In genomic region chr3:403826-404225, GRCh38 we compare ENCODE assay signal across 11 cellular contexts.
"Had no signal": no experiment of that assay in that cellular context is flagged by ENCODE, and none has a peak within 500 bp of the region (broad histone marks: within the 10 kb centered on the region; RNA-seq: fewer than 3 reads in every experiment).

No MANE protein-coding gene starts in this region.

- H3K9me3 ChIP-seq: HAP-1 had no signal

- H3K4me2 ChIP-seq: GM23338 had no signal

- H3K4me1 Mint-ChIP-seq: GM23338, H9 had no signal

- H3K27ac Mint-ChIP-seq: GM23338, H9, HFFc6 had no signal

- DNase-seq: GM23248, GOT3, H7, H9, HCEC 1CT, HFFc6 had no signal

- H3K36me3 ChIP-seq: HAP-1 had no signal

- H3K4me3 ChIP-seq: GM23248, GM23338, HAP-1 had no signal

- H3K9ac ChIP-seq: GM23248 had no signal

- FAIRE-seq: H1, H54 had no signal

- ATAC-seq: GM23338, HCT116 had no signal

- H2AFZ ChIP-seq: GM23248, GM23338 had no signal

- H3K4me3 Mint-ChIP-seq: GM23338, H9, HFFc6 had no signal

- H3K9me3 Mint-ChIP-seq: H9 had no signal

- H3K27ac ChIP-seq: GM23248 had no signal
